26 cellular contexts compared by ENCODE assay signal in the genomic region with DNA sequence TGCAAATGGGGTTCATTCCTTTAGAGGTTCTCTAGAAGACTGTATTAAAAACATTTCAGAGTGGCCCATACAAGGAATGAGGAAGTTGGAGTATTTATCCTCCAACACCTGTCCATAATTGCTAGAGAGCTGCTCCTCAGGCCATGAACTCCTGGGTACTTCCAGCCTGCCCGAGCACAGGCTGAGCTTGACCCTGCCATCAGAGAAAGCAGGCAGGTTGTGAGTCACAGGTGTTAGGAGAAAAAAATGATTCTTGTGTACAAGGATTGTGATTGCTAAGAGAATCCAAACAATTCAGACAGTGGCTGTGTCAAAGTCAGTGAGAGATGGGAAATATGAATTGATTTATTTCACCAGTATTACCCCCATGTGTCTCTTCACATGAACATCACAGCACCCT.
"Had no signal": no experiment of that assay in that cellular context is flagged by ENCODE, and none has a peak within 500 bp of the region (broad histone marks: within the 10 kb centered on the region; RNA-seq: fewer than 3 reads in every experiment).

No MANE protein-coding gene starts in this region.

- DNase-seq: activated CD4-positive, alpha-beta memory T cell treated with anti-CD3 and anti-CD28 coated beads, Interleukin-2, amount 10 ng/mL, durations not matched to agents 7 days and 5 days; activated CD4-positive, alpha-beta T cell treated with anti-CD3 and anti-CD28 coated beads, Interleukin-2, amount 50 U/mL, for 1 hour; activated CD4-positive, CD25-positive, alpha-beta regulatory T cell; activated gamma-delta T cell; activated naive CD4-positive, alpha-beta T cell treated with anti-CD3 and anti-CD28 coated beads for 36 hours; activated T-cell treated with anti-CD3 and anti-CD28 coated beads for 4 hours; activated T-cell treated with anti-CD3 and anti-CD28 coated beads, Interleukin-2, amount 50 U/mL, for 48 hours; amygdala; cerebellar nuclear complex; MM.1S; NCI-H1105 treated with DMSO at 0.1 percent for 48 hours; NCI-H1436 treated with DMSO at 0.1 percent for 48 hours; NCI-H1930; NCI-H2171; NCI-H2227 treated with DMSO at 0.1 percent for 48 hours; NCI-H526; SHP77 treated with DMSO at 0.1 percent for 48 hours; T-helper 1 cell had no signal

- H3K4me3 ChIP-seq: SK-N-MC had no signal

- H3K27ac ChIP-seq: KMS-11, SK-N-MC, VCaP had no signal

- H3K27ac Mint-ChIP-seq: activated CD4-positive, alpha-beta memory T cell treated with anti-CD3 and anti-CD28 coated beads, Interleukin-2, amount 10 ng/mL, durations not matched to agents 7 days and 5 days; activated naive CD4-positive, alpha-beta T cell treated with anti-CD3 and anti-CD28 coated beads for 36 hours; activated naive CD8-positive, alpha-beta T cell; activated T-helper 17 cell treated with anti-CD3 and anti-CD28 coated beads, Interleukin-2, amount 50 U/mL, for 72 hours; brain had no signal

- H3K27me3 Mint-ChIP-seq: activated CD4-positive, alpha-beta memory T cell treated with anti-CD3 and anti-CD28 coated beads, Interleukin-2, amount 10 ng/mL, durations not matched to agents 7 days and 5 days; activated naive CD8-positive, alpha-beta T cell; activated T-helper 17 cell treated with anti-CD3 and anti-CD28 coated beads, Interleukin-2, amount 50 U/mL, for 72 hours had no signal

- H3K36me3 Mint-ChIP-seq: brain had no signal

- H3K4me3 Mint-ChIP-seq: activated CD4-positive, alpha-beta memory T cell treated with anti-CD3 and anti-CD28 coated beads, Interleukin-2, amount 10 ng/mL, durations not matched to agents 7 days and 5 days; activated naive CD4-positive, alpha-beta T cell treated with anti-CD3 and anti-CD28 coated beads for 36 hours; activated naive CD8-positive, alpha-beta T cell; activated T-helper 17 cell treated with anti-CD3 and anti-CD28 coated beads, Interleukin-2, amount 50 U/mL, for 72 hours; brain had no signal

- FAIRE-seq: astrocyte, RCC 7860 had no signal

- H3K4me1 Mint-ChIP-seq: activated CD4-positive, alpha-beta memory T cell treated with anti-CD3 and anti-CD28 coated beads, Interleukin-2, amount 10 ng/mL, durations not matched to agents 7 days and 5 days; activated T-helper 17 cell treated with anti-CD3 and anti-CD28 coated beads, Interleukin-2, amount 50 U/mL, for 72 hours; brain had no signal
